Comparison of ENCODE assay signal across 26 cellular contexts in genomic region chr7:110724811-110725210, GRCh38.
"Had no signal": no experiment of that assay in that cellular context is flagged by ENCODE, and none has a peak within 500 bp of the region (broad histone marks: within the 10 kb centered on the region; RNA-seq: fewer than 3 reads in every experiment).

No MANE protein-coding gene starts in this region.

- H3K4me1 Mint-ChIP-seq: stimulated activated effector memory CD8-positive, alpha-beta T cell treated with anti-CD3 and anti-CD28 coated beads, Interleukin-12 subunit alpha, Interleukin-12 subunit beta, amount 100 ng/mL, for 72 hours; stimulated activated memory B cell treated with anti-CD40 and anti-IgM and Interleukin-4, amounts not matched to agents 10 μg/mL and 1 μg/mL and 100 μg/mL, for 72 hours; stimulated activated naive B cell treated with anti-CD40 and anti-IgM and Interleukin-4, amounts not matched to agents 10 μg/mL and 1 μg/mL and 100 μg/mL, for 72 hours; stimulated activated naive CD8-positive, alpha-beta T cell treated with anti-CD3 and anti-CD28 coated beads, Interleukin-15, amount 100 ng/mL, for 72 hours had no signal

- H3K9me3 Mint-ChIP-seq: stimulated activated memory B cell treated with anti-CD40 and anti-IgM and Interleukin-4, amounts not matched to agents 10 μg/mL and 1 μg/mL and 100 μg/mL, for 72 hours; stimulated activated naive B cell treated with anti-CD40 and anti-IgM and Interleukin-4, amounts not matched to agents 10 μg/mL and 1 μg/mL and 100 μg/mL, for 72 hours; stimulated activated naive CD8-positive, alpha-beta T cell treated with anti-CD3 and anti-CD28 coated beads, Interleukin-15, amount 100 ng/mL, for 72 hours; type B pancreatic cell had no signal

- H3K27me3 Mint-ChIP-seq: stimulated activated memory B cell treated with anti-CD40 and anti-IgM and Interleukin-4, amounts not matched to agents 10 μg/mL and 1 μg/mL and 100 μg/mL, for 72 hours; stimulated activated naive B cell treated with anti-CD40 and anti-IgM and Interleukin-4, amounts not matched to agents 10 μg/mL and 1 μg/mL and 100 μg/mL, for 72 hours; stimulated activated naive CD8-positive, alpha-beta T cell treated with anti-CD3 and anti-CD28 coated beads, Interleukin-15, amount 100 ng/mL, for 72 hours; stimulated activated naive CD8-positive, alpha-beta T cell treated with anti-CD3 and anti-CD28 coated beads, Interleukin-15, Interleukin-2, amounts not matched to agents 100 ng/mL and 50 ng/mL, for 24 hours; type B pancreatic cell had no signal

- H3K27ac ChIP-seq: stomach, suprapubic skin, testis, thoracic aorta, thyroid gland, tibial artery, tibial nerve, transverse colon, upper lobe of left lung, upper lobe of right lung, uterus, vagina had no signal

- H3K36me3 Mint-ChIP-seq: stimulated activated effector memory CD8-positive, alpha-beta T cell treated with anti-CD3 and anti-CD28 coated beads, Interleukin-12 subunit alpha, Interleukin-12 subunit beta, amount 100 ng/mL, for 72 hours; type B pancreatic cell had no signal

- DNase-seq: stimulated activated CD4-positive, alpha-beta T cell treated with anti-CD3 and anti-CD28 coated beads, Interleukin-4, amount 100 ng/mL, for 1 hour; stimulated activated CD4-positive, alpha-beta T cell treated with anti-CD3 and anti-CD28 coated beads, Interleukin-4, amount 100 ng/mL, for 24 hours; stimulated activated CD4-positive, alpha-beta T cell treated with anti-CD3 and anti-CD28 coated beads, Interleukin-4, amount 100 ng/mL, for 4 hours; stimulated activated CD8-positive, alpha-beta memory T cell treated with anti-CD3 and anti-CD28 coated beads, Interleukin-4, amount 100 ng/mL, for 48 hours; stimulated activated naive B cell treated with anti-CD40 and anti-IgM and Interleukin-4, amounts not matched to agents 10 μg/mL and 1 μg/mL and 100 μg/mL, for 72 hours; stimulated activated naive CD4-positive, alpha-beta T cell; stimulated activated naive CD4-positive, alpha-beta T cell treated with Interleukin-2 at 50 U/mL for 16 hours; stimulated activated naive CD8-positive, alpha-beta T cell treated with anti-CD3 and anti-CD28 coated beads, Interleukin-15, amount 100 ng/mL, for 72 hours; stimulated activated naive CD8-positive, alpha-beta T cell treated with anti-CD3 and anti-CD28 coated beads, Interleukin-15, Interleukin-2, amounts not matched to agents 100 U/mL and 50 U/mL, for 24 hours; stomach; substantia nigra; testis; thyroid gland; tibial artery; transverse colon; upper lobe of left lung; upper lobe of right lung; uterus had no signal

- H3K9me3 ChIP-seq: stomach, suprapubic skin, testis, thoracic aorta, thyroid gland, tibial artery, tibial nerve, transverse colon, upper lobe of left lung, upper lobe of right lung, uterus, vagina had no signal

- H3K36me3 ChIP-seq: stomach, suprapubic skin, thoracic aorta, thyroid gland, tibial artery, tibial nerve, transverse colon, upper lobe of left lung, upper lobe of right lung, uterus, vagina had no signal

- ATAC-seq: stimulated activated effector memory CD8-positive, alpha-beta T cell treated with anti-CD3 and anti-CD28 coated beads, Interleukin-12 subunit alpha, Interleukin-12 subunit beta, amount 100 ng/mL, for 72 hours; stimulated activated memory B cell treated with anti-CD40 and anti-IgM and Interleukin-4, amounts not matched to agents 10 μg/mL and 1 μg/mL and 100 μg/mL, for 72 hours; stimulated activated naive B cell treated with anti-CD40 and anti-IgM and Interleukin-4, amounts not matched to agents 10 μg/mL and 1 μg/mL and 100 μg/mL, for 72 hours; stimulated activated naive CD8-positive, alpha-beta T cell treated with anti-CD3 and anti-CD28 coated beads, Interleukin-15, amount 100 ng/mL, for 72 hours; stimulated activated naive CD8-positive, alpha-beta T cell treated with anti-CD3 and anti-CD28 coated beads, Interleukin-15, Interleukin-2, amounts not matched to agents 100 U/mL and 50 U/mL, for 24 hours; upper lobe of right lung had no signal

- H3K4me3 ChIP-seq: stomach, suprapubic skin, testis, thoracic aorta, thyroid gland, tibial artery, tibial nerve, transverse colon, upper lobe of left lung, upper lobe of right lung, uterus, vagina had no signal

- H3K27ac Mint-ChIP-seq: stimulated activated effector memory CD8-positive, alpha-beta T cell treated with anti-CD3 and anti-CD28 coated beads, Interleukin-12 subunit alpha, Interleukin-12 subunit beta, amount 100 ng/mL, for 72 hours; stimulated activated memory B cell treated with anti-CD40 and anti-IgM and Interleukin-4, amounts not matched to agents 10 μg/mL and 1 μg/mL and 100 μg/mL, for 72 hours; stimulated activated naive B cell treated with anti-CD40 and anti-IgM and Interleukin-4, amounts not matched to agents 10 μg/mL and 1 μg/mL and 100 μg/mL, for 72 hours; stimulated activated naive CD8-positive, alpha-beta T cell treated with anti-CD3 and anti-CD28 coated beads, Interleukin-15, amount 100 ng/mL, for 72 hours; stimulated activated naive CD8-positive, alpha-beta T cell treated with anti-CD3 and anti-CD28 coated beads, Interleukin-15, Interleukin-2, amounts not matched to agents 100 ng/mL and 50 ng/mL, for 24 hours; type B pancreatic cell had no signal

- H3K27me3 ChIP-seq: stomach, suprapubic skin, testis, thyroid gland, tibial artery, tibial nerve, transverse colon, upper lobe of left lung, upper lobe of right lung, uterus, vagina had no signal

- H3K4me3 Mint-ChIP-seq: stimulated activated effector memory CD8-positive, alpha-beta T cell treated with anti-CD3 and anti-CD28 coated beads, Interleukin-12 subunit alpha, Interleukin-12 subunit beta, amount 100 ng/mL, for 72 hours; stimulated activated memory B cell treated with anti-CD40 and anti-IgM and Interleukin-4, amounts not matched to agents 10 μg/mL and 1 μg/mL and 100 μg/mL, for 72 hours; stimulated activated naive B cell treated with anti-CD40 and anti-IgM and Interleukin-4, amounts not matched to agents 10 μg/mL and 1 μg/mL and 100 μg/mL, for 72 hours; stimulated activated naive CD8-positive, alpha-beta T cell treated with anti-CD3 and anti-CD28 coated beads, Interleukin-15, amount 100 ng/mL, for 72 hours; stimulated activated naive CD8-positive, alpha-beta T cell treated with anti-CD3 and anti-CD28 coated beads, Interleukin-15, Interleukin-2, amounts not matched to agents 100 ng/mL and 50 ng/mL, for 24 hours; type B pancreatic cell had no signal
